19 cellular contexts compared by ENCODE assay signal in the genomic region with DNA sequence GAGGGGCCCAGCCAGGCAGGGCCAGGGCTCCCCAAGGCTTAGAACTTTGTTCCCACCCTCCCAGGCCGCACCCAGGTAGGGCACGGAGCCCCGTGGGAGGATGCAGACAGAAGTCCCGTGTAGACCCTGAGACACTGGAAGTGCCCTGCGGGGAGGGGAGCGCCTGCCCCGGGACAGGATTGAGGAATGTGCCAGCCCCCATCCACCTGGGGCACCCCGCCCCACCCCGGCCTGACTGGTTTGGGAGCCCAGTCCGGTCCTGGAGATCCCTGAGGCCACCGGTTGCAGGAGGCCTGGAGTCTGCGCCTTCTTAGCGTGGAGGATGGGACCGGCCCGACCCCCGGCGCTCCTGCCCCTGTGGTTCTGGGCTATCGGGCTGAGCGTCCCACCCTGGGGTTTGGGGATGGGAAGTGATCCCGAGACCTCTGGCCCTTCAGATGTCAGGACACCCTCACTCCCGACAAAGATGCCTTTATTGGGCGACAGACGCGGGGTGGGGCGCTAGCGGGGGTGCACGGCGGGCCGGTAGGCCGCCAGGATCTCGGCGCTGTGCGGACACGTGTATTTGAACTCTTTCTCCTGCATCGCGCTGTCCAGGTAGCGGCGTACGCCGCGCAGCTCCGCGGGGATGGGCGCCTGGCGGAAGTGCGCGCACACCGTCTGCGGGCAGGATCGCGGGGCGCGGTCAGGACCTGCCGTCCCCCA. TPM values are rescaled to one million over a fixed set of nuclear protein-coding genes. Genes with fewer than 3 reads are reported as not detected.
A peak's percentile ranks its signal among the peaks of the same experiment; 100 is the strongest.
DNase-seq lines count a peak whose midpoint lies in the region; ATAC-seq and TF ChIP-seq lines count a peak whose summit lies in the region.
"Had no signal": no experiment of that assay in that cellular context is flagged by ENCODE, and none has a peak within 500 bp of the region (broad histone marks: within the 10 kb centered on the region; RNA-seq: fewer than 3 reads in every experiment).

No MANE protein-coding gene starts in this region.

- TF ChIP-seq POLR2A in esophagus squamous epithelium (IDR thresholded peaks at IDR 0.05) (no peak), suprapubic skin (IDR thresholded peaks at IDR 0.05) (no peak)

- in situ Hi-C loops in T47D (cut with HindIII; ENCODE audit: low pct_unique_long_range_greater_than_20kb, low sequenced_read_pairs) (no loop called here), mammary epithelial cell (cut with MboI; ENCODE audit: low sequenced_read_pairs in 2 of 2) (no loop called here)

- no peak for TF ChIP-seq EP300 in suprapubic skin (IDR thresholded peaks at IDR 0.05)

- no peak overlapping the region for H3K9ac ChIP-seq in mammary epithelial cell (ENCODE audit: insufficient read depth, low read length)
- no peak overlapping the region for H3K9ac ChIP-seq in PC-3 (ENCODE audit: low read length)

- H3K27me3 ChIP-seq in mammary epithelial cell (ENCODE audit: insufficient read depth, low read length) (no peaks in the 10 kb centered on the region), PC-3 (ENCODE audit: low read length) (no peaks in the 10 kb centered on the region), esophagus squamous epithelium (peaks cover 0 to 29% (median 0%) of the 10 kb centered on the region in 4 donors), suprapubic skin (peaks cover 4% of the 10 kb centered on the region)
- H3K27me3 ChIP-seq: ascending aorta, dorsolateral prefrontal cortex had no signal

- H2AFZ ChIP-seq in mammary epithelial cell (ENCODE audit: low read depth, low read length) (no peak overlapping the region), PC-3 (ENCODE audit: low read length) (no peak overlapping the region)

- H3K9me3 ChIP-seq in mammary epithelial cell (replicated peaks; ENCODE audit: insufficient read depth, low read length), result no peaks in the 10 kb centered on the region
- H3K9me3 ChIP-seq in PC-3 (ENCODE audit: low read length), result no peaks in the 10 kb centered on the region
- H3K9me3 ChIP-seq in esophagus squamous epithelium, result peaks cover 0 to 4% (median 0%) of the 10 kb centered on the region in 3 donors
- no peaks in the 10 kb centered on the region for H3K9me3 ChIP-seq in suprapubic skin
- H3K9me3 ChIP-seq: ascending aorta, lower lobe of right lung had no signal

- POLR2A ChIA-PET in PC-3 (lab: Charles Lee; ENCODE audit: unreplicated experiment), result no interaction called here

- H3K36me3 ChIP-seq in mammary epithelial cell (ENCODE audit: insufficient read depth, low read length) (no peaks in the 10 kb centered on the region), PC-3 (ENCODE audit: low read depth, low read length) (no peaks in the 10 kb centered on the region; the same call in 1 of the 2 replicates), esophagus squamous epithelium (peaks cover 0 to 16% (median 0%) of the 10 kb centered on the region in 3 donors), suprapubic skin (no peaks in the 10 kb centered on the region)
- H3K36me3 ChIP-seq: ascending aorta had no signal

- CTCF ChIA-PET in mammary epithelial cell (lab: Charles Lee; ENCODE audit: low non-redundant PET), result no interaction called here
- CTCF ChIA-PET in PC-3 (lab: Charles Lee), result no interaction called here

- 100% methylated on average over 6 of the region's 54 CpGs for WGBS in mammary epithelial cell (ENCODE audit: low coverage, missing lambda C conversion rate)
- WGBS in esophagus squamous epithelium, 2 donors, result 60% methylated on average over 2 of the region's 54 CpGs; no CpG with 5 or more reads in 1 of the 2 donors
- WGBS in suprapubic skin, result no CpG with 5 or more reads among the region's 54 CpGs

- H3K4me1 ChIP-seq in mammary epithelial cell (ENCODE audit: insufficient read depth, low read length) (peaks cover 29% of the 10 kb centered on the region), PC-3 (ENCODE audit: insufficient read depth, low read length) (peaks cover 27% of the 10 kb centered on the region), esophagus squamous epithelium (peaks cover 51 to 78% (median 55%) of the 10 kb centered on the region in 3 donors), suprapubic skin (peaks cover 64% of the 10 kb centered on the region)

- ATAC-seq in PC-3 (no peak), GM18511 (IDR thresholded peaks at IDR 0.05; ENCODE audit: unreplicated experiment) (no peak)
- ATAC-seq: activated CD4-positive, CD25-positive, alpha-beta regulatory T cell treated with anti-CD3 and anti-CD28 coated beads, Interleukin-2, amount 50 U/mL, for 24 hours; activated T-cell treated with anti-CD3 and anti-CD28 coated beads, Interleukin-2, amount 50 U/mL, for 4 hours; lower lobe of right lung had no signal

- H3K9me2 ChIP-seq in PC-3 (replicated peaks; ENCODE audit: low read length), result no peaks in the 10 kb centered on the region

- no peaks in the 10 kb centered on the region for H4K20me1 ChIP-seq in mammary epithelial cell (ENCODE audit: insufficient read depth, low read length)
- H4K20me1 ChIP-seq in PC-3 (ENCODE audit: low read length), result no peaks in the 10 kb centered on the region

- dilution Hi-C loops in mammary epithelial cell (cut with HindIII; ENCODE audit: low sequenced_read_pairs), result no loop called here

- TF ChIP-seq CTCF in mammary epithelial cell (conservative IDR thresholded peaks at IDR 0.05 in 1 of 2, IDR thresholded peaks at IDR 0.05 in 1 of 2; ENCODE audit: extremely low read depth in 1 of 2, insufficient read depth in 1 of 2, low read depth in 1 of 2, low read length in 2 of 2), result no peak
- no peak for TF ChIP-seq CTCF in PC-3 (conservative IDR thresholded peaks at IDR 0.05; ENCODE audit: low read depth, low read length)
- TF ChIP-seq CTCF in esophagus squamous epithelium (IDR thresholded peaks at IDR 0.05), result no peak
- no peak for TF ChIP-seq CTCF in suprapubic skin (IDR thresholded peaks at IDR 0.05)

- no peak overlapping the region for H3K27ac ChIP-seq in mammary epithelial cell (ENCODE audit: insufficient read depth, low read depth, low read length)
- H3K27ac ChIP-seq in PC-3 (ENCODE audit: low read length), result no peak overlapping the region
- peak overlapping the region; percentile 49 to 92 (median 80) for H3K27ac ChIP-seq in esophagus squamous epithelium
- H3K27ac ChIP-seq in suprapubic skin, result no peak overlapping the region
- H3K27ac ChIP-seq: dorsolateral prefrontal cortex, lower lobe of right lung had no signal

- intact Hi-C loops in mammary epithelial cell (cut with micrococcal nuclease) (no loop called here), PC-3 (cut with micrococcal nuclease) (loop anchor here (10.0 kb wide), 1 partner anchor 150 kb away; a partner anchor contains a TSS), esophagus squamous epithelium (cut with DNase I) (no loop called here), posterior cingulate gyrus (cut with DNase I) (no loop called here)

- H3K4me3 ChIP-seq in mammary epithelial cell (replicated peaks in 1 of 3; ENCODE audit: insufficient read depth in 1 of 3, low read depth in 2 of 3, low read length in 3 of 3) (no peak overlapping the region), PC-3 (ENCODE audit: low read length) (no peak overlapping the region), esophagus squamous epithelium (peak overlapping the region; percentile 31 to 75 (median 50)), suprapubic skin (peak overlapping the region; percentile 33)

- peak; percentile 85 to 91 for DNase-seq in T47D (ENCODE audit: low read depth in 1 of 2, low spot score in 1 of 2)
- DNase-seq in mammary epithelial cell, result no peak
- DNase-seq in PC-3, result no peak
- no peak for DNase-seq in esophagus squamous epithelium (lab: John Stamatoyannopoulos, UW)
- no peak for DNase-seq in suprapubic skin (ENCODE audit: low spot score in 2 of 2)
- no peak for DNase-seq in posterior cingulate gyrus
- no peak for DNase-seq in HPDE6-E6E7 (ENCODE audit: extremely low spot score)
- DNase-seq: activated T-cell treated with anti-CD3 and anti-CD28 coated beads, Interleukin-2, amount 50 U/mL, for 4 hours; DMS153; dorsolateral prefrontal cortex; lower lobe of right lung; MM.1S; NCI-H69; stimulated activated CD4-positive, alpha-beta T cell treated with anti-CD3 and anti-CD28 coated beads, Interleukin-2, amount 100 ng/mL, for 24 hours had no signal

- no peaks in the 10 kb centered on the region for H3F3A ChIP-seq in PC-3 (ENCODE audit: low read length, unreplicated experiment)

- H3K79me2 ChIP-seq in mammary epithelial cell (ENCODE audit: insufficient read depth, low read length) (peaks cover 12% of the 10 kb centered on the region), PC-3 (ENCODE audit: low read length) (peaks cover 16% of the 10 kb centered on the region)

- no TSS peak for BruUV-seq in mammary epithelial cell (replicated peaks; lab: Mats Ljungman, UMichigan)
- no TSS peak for BruUV-seq in PC-3 (replicated peaks; lab: Mats Ljungman, UMichigan)

- H3K4me2 ChIP-seq in mammary epithelial cell (ENCODE audit: insufficient read depth, low read depth, low read length) (no peak overlapping the region), PC-3 (ENCODE audit: low read length) (peak overlapping the region; percentile 87; the same call in 1 of the 2 replicates)

RNA-seq across cellular contexts. Expression of a gene that starts 2.0 kb away (rescaled TPM):
- 10 to 100 TPM in 1 of 2 donors, 1 to 10 TPM in 1; 9.5 to 27.0 TPM for total RNA-seq in mammary epithelial cell
- polyA plus RNA-seq in mammary epithelial cell, result 9.4 TPM
- 1.1 TPM for polyA minus RNA-seq in mammary epithelial cell
- total RNA-seq in PC-3 (2014; rRNA removed), result 1.4 and 4.3 TPM in 2 replicates
- total RNA-seq in esophagus squamous epithelium, result 100 to 1,000 TPM in 3 of 4 donors, 10 to 100 TPM in 1; 94.8 to 442 (median 200) TPM
- 100 to 1,000 TPM in 3 of 4 donors, 10 to 100 TPM in 1; 20.6 to 159 (median 130) TPM for total RNA-seq in suprapubic skin
- polyA plus RNA-seq: neural cell had no signal

RNA-seq across cellular contexts. Expression of a gene that starts 2.1 kb away (rescaled TPM):
- total RNA-seq in mammary epithelial cell, result 10 to 100 TPM in 1 of 2 donors, 1 to 10 TPM in 1; 6.8 to 35.2 TPM
- polyA plus RNA-seq in mammary epithelial cell, result 23.7 TPM
- 29.1 TPM for polyA minus RNA-seq in mammary epithelial cell
- total RNA-seq in PC-3 (2014; rRNA removed), result 113 and 137 TPM in 2 replicates
- total RNA-seq in esophagus squamous epithelium, result 10 to 100 TPM; 18.3 to 56.3 (median 49.6) TPM
- 10 to 100 TPM; 43.2 to 68.6 (median 61.5) TPM for total RNA-seq in suprapubic skin

RNA-seq across cellular contexts. Expression of a gene that starts 11.5 kb away (rescaled TPM):
- total RNA-seq in mammary epithelial cell, result under 1 TPM; 0.07 to 0.33 TPM
- not detected for polyA plus RNA-seq in mammary epithelial cell
- polyA minus RNA-seq in mammary epithelial cell, result not detected
- not detected in 2 replicates for total RNA-seq in PC-3 (2014; rRNA removed)
- under 1 TPM in 1 of 4 donors, not detected in 3; 0.19 TPM for total RNA-seq in esophagus squamous epithelium
- total RNA-seq in suprapubic skin, result under 1 TPM in 2 of 4 donors, not detected in 2; 0.18 to 0.40 TPM
- total RNA-seq: activated T-cell treated with anti-CD3 and anti-CD28 coated beads, Interleukin-2, amount 50 U/mL, for 4 hours; ascending aorta; HT-29 had no signal
- polyA plus RNA-seq: neural cell had no signal

RNA-seq across cellular contexts. Expression of a gene that starts 17.0 kb away (rescaled TPM):
- total RNA-seq in mammary epithelial cell (1 to 10 TPM in 1 of 2 donors, under 1 TPM in 1; 0.54 to 2.2 TPM), PC-3 (2014; rRNA removed) (not detected in 2 replicates), esophagus squamous epithelium (100 to 1,000 TPM in 1 of 4 donors, 1 to 10 TPM in 3; 1.7 to 208 (median 4.8) TPM), suprapubic skin (10 to 100 TPM in 3 of 4 donors, 1 to 10 TPM in 1; 4.3 to 31.7 (median 25.7) TPM)
- not detected for polyA plus RNA-seq in mammary epithelial cell
- not detected for polyA minus RNA-seq in mammary epithelial cell
- total RNA-seq: HT-29 had no signal

RNA-seq across cellular contexts. Expression of a gene that starts 33.7 kb away (rescaled TPM):
- total RNA-seq in mammary epithelial cell (10 to 100 TPM; 28.8 to 44.3 TPM), PC-3 (2014; rRNA removed) (25.9 and 31.5 TPM in 2 replicates), esophagus squamous epithelium (10 to 100 TPM in 2 of 4 donors, 1 to 10 TPM in 2; 3.5 to 14.7 (median 7.6) TPM), suprapubic skin (10 to 100 TPM; 10.4 to 44.7 (median 33.4) TPM)
- polyA plus RNA-seq in mammary epithelial cell, result 24.9 TPM
- polyA minus RNA-seq in mammary epithelial cell, result 45.9 TPM

Comparison
In these comparisons a context has a peak if more than half of its experiments do, and no peak if none do; other contexts are left out.
1. DNase-seq: peak in T47D (2 of 2); none in mammary epithelial cell (single experiment), PC-3 (single experiment), esophagus squamous epithelium (single experiment), suprapubic skin (0 of 2), posterior cingulate gyrus (0 of 10) and HPDE6-E6E7 (single experiment).
2. H3K27ac ChIP-seq: peak in esophagus squamous epithelium (4 of 4); none in mammary epithelial cell (single experiment), PC-3 (single experiment) and suprapubic skin (single experiment).
3. H3K4me3 ChIP-seq: peak in esophagus squamous epithelium (4 of 4) and suprapubic skin (single experiment); none in mammary epithelial cell (0 of 3) and PC-3 (single experiment).